Comparison of ENCODE assay signal across 21 cellular contexts in genomic region chr15:92597548-92597947, GRCh38. TPM values are rescaled to one million over a fixed set of nuclear protein-coding genes. Genes with fewer than 3 reads are reported as not detected.
DNase-seq lines count a peak whose midpoint lies in the region; ATAC-seq, FAIRE-seq and TF ChIP-seq lines count a peak whose summit lies in the region.
"Had no signal": no experiment of that assay in that cellular context is flagged by ENCODE, and none has a peak within 500 bp of the region (broad histone marks: within the 10 kb centered on the region; RNA-seq: fewer than 3 reads in every experiment).

No MANE protein-coding gene starts in this region.

- peak in 2 of 4 donors; percentile 74 to 80 for TF ChIP-seq EP300 in upper lobe of left lung (IDR thresholded peaks at IDR 0.05)

- intact Hi-C loops in left ventricle myocardium inferior (cut with micrococcal nuclease), result no loop called here
- intact Hi-C loops in cardiac septum (cut with DNase I), result no loop called here
- intact Hi-C loops in lower lobe of right lung (cut with DNase I), result no loop called here

- no peaks in the 10 kb centered on the region for H3K27me3 ChIP-seq in left ventricle myocardium inferior (ENCODE audit: low read depth)
- H3K27me3 ChIP-seq in lower lobe of right lung (ENCODE audit: low read depth), result no peaks in the 10 kb centered on the region
- no peaks in the 10 kb centered on the region for H3K27me3 ChIP-seq in upper lobe of left lung
- H3K27me3 ChIP-seq: BLaER1 had no signal

- TF ChIP-seq CTCF in left ventricle myocardium inferior (IDR thresholded peaks at IDR 0.05; ENCODE audit: borderline replicate concordance) (no peak), lower lobe of right lung (IDR thresholded peaks at IDR 0.05) (no peak), retinal pigment epithelial cell (conservative IDR thresholded peaks at IDR 0.05; ENCODE audit: low read depth, low read length) (no peak), upper lobe of left lung (IDR thresholded peaks at IDR 0.05) (no peak), D721Med (IDR thresholded peaks at IDR 0.05; ENCODE audit: insufficient read depth, missing control alignments) (no peak)

- ATAC-seq in lower lobe of right lung (peak; percentile 86), upper lobe of left lung (ENCODE audit: low FRiP score in 2 of 2) (peak; percentile 22 to 85)
- ATAC-seq: GM12878, HCT116 had no signal

- DNase-seq in left ventricle myocardium inferior (no peak), cardiac septum (ENCODE audit: low spot score) (no peak), lower lobe of right lung (no peak), retinal pigment epithelial cell (ENCODE audit: low read depth) (peak; percentile 25), upper lobe of left lung (peak in 1 of 2 donors; percentile 35), D721Med (ENCODE audit: insufficient read length, low spot score) (no peak), SHP77 (lab: John Stamatoyannopoulos, UW) (no peak)
- DNase-seq in effector CD4-positive, alpha-beta T cell, result no peak
- DNase-seq: 8988T; CD4-positive, alpha-beta memory T cell; DMS 273 treated with DMSO at 0.1 percent for 48 hours; DMS53; DND-41; EL; GOT3; H7; HFFc6 had no signal

- whole genome bisulfite sequencing in upper lobe of left lung, 2 donors, result 63 to 72% methylated on average over 6 of the region's 6 CpGs

- H3K9me3 ChIP-seq in left ventricle myocardium inferior (replicated peaks), result no peaks in the 10 kb centered on the region
- no peaks in the 10 kb centered on the region for H3K9me3 ChIP-seq in lower lobe of right lung
- no peaks in the 10 kb centered on the region for H3K9me3 ChIP-seq in upper lobe of left lung
- H3K9me3 ChIP-seq: BLaER1 had no signal

- FAIRE-seq in D721Med (lab: Jason Lieb, UNC), result no peak
- FAIRE-seq: GM12878, HTR-8/SVneo had no signal

- TF ChIP-seq POLR2A in upper lobe of left lung (IDR thresholded peaks at IDR 0.05), result no peak

- H3K36me3 ChIP-seq in left ventricle myocardium inferior (no peaks in the 10 kb centered on the region), lower lobe of right lung (no peaks in the 10 kb centered on the region), upper lobe of left lung (no peaks in the 10 kb centered on the region)
- H3K36me3 ChIP-seq: BLaER1 had no signal

- H3K4me3 ChIP-seq in left ventricle myocardium inferior (peak overlapping the region; percentile 2), lower lobe of right lung (no peak overlapping the region), retinal pigment epithelial cell (ENCODE audit: low read length) (no peak overlapping the region), upper lobe of left lung (no peak overlapping the region)
- H3K4me3 ChIP-seq: BLaER1, GM12878 had no signal

- H3K4me1 ChIP-seq in left ventricle myocardium inferior (peaks cover 62% of the 10 kb centered on the region), lower lobe of right lung (no peaks in the 10 kb centered on the region), upper lobe of left lung (peaks cover 0 to 12% (median 1%) of the 10 kb centered on the region in 4 donors)
- H3K4me1 ChIP-seq: BLaER1 had no signal

- peak overlapping the region; percentile 10 for H3K27ac ChIP-seq in left ventricle myocardium inferior (replicated peaks)
- H3K27ac ChIP-seq in lower lobe of right lung, result peak overlapping the region; percentile 72
- peak overlapping the region; percentile 57 to 72 (median 62) for H3K27ac ChIP-seq in upper lobe of left lung
- H3K27ac ChIP-seq: BLaER1 had no signal

RNA-seq across cellular contexts. Expression of gene FAM174B, which starts 58.0 kb away (rescaled TPM):
- total RNA-seq in left ventricle myocardium inferior (17.1 TPM), cardiac septum (6.5 TPM), lower lobe of right lung (57.7 TPM), upper lobe of left lung (100 to 1,000 TPM in 1 of 6 donors, 10 to 100 TPM in 5; 54.5 to 109 (median 67.5) TPM)

Comparison
In these comparisons a context has a peak if more than half of its experiments do, and no peak if none do; other contexts are left out.
1. H3K27ac ChIP-seq: peak in every context shown above with its lines; median percentile 72 in lower lobe of right lung; 62 in upper lobe of left lung; 10 in left ventricle myocardium inferior.